ENCODE assay signal across 35 cellular contexts in genomic region chr1:80472145-80472544, GRCh38.
"Had no signal": no experiment of that assay in that cellular context is flagged by ENCODE, and none has a peak within 500 bp of the region (broad histone marks: within the 10 kb centered on the region; RNA-seq: fewer than 3 reads in every experiment).

No MANE protein-coding gene starts in this region.

- H3K9me3 ChIP-seq: MG63 had no signal

- DNase-seq: Karpas-422, Kasumi-1, MG63, MM.1S, MV-4-11, NCI-H1048, NCI-H1092, NCI-H1092 treated with DMSO at 0.1 percent for 48 hours, NCI-H1105, NCI-H1105 treated with DMSO at 0.1 percent for 48 hours, NCI-H1417, NCI-H1417 treated with DMSO at 0.1 percent for 48 hours, NCI-H1436, NCI-H1436 treated with DMSO at 0.1 percent for 48 hours, NCI-H146, NCI-H1694, NCI-H1694 treated with DMSO at 0.1 percent for 48 hours, NCI-H187, NCI-H187 treated with DMSO at 0.1 percent for 48 hours, NCI-H1930, NCI-H2029, NCI-H2029 treated with DMSO at 0.1 percent for 48 hours, NCI-H2081, NCI-H2081 treated with DMSO at 0.1 percent for 48 hours, NCI-H2107, NCI-H2171, NCI-H2227 treated with DMSO at 0.1 percent for 48 hours, NCI-H226, NCI-H345, NCI-H446, NCI-H446 treated with DMSO at 0.1 percent for 48 hours, NCI-H510A, NCI-H510A treated with DMSO at 0.1 percent for 48 hours, NCI-H524, NCI-H524 treated with DMSO at 0.1 percent for 48 hours had no signal

- H3K36me3 ChIP-seq: MG63 had no signal

- H3K4me3 ChIP-seq: MG63 had no signal

- H3K27me3 ChIP-seq: MG63 had no signal
